ENCODE assay signal across 31 cellular contexts in the genomic region with DNA sequence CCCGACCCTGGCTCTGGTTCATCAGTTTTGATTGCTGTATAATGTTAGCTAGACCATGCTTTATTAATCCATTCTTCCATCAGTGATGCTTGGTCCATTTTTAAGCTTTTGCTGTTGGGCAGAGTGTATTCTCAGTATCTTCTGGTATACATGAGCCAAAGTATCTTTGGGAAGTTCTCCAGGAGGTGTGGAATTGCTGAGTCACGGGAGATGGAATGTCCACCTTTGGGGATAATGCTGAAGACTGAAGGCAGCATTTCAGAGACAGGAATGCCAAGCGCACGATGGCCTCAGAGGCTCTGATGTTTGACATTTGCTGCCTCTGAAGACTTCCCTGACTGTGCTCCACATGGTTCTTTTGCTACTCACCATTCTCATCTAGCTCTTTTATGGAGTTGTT.
A peak's percentile ranks its signal among the peaks of the same experiment; 100 is the strongest.
DNase-seq lines count a peak whose midpoint lies in the region; ATAC-seq and TF ChIP-seq lines count a peak whose summit lies in the region.
"Had no signal": no experiment of that assay in that cellular context is flagged by ENCODE, and none has a peak within 500 bp of the region (broad histone marks: within the 10 kb centered on the region; RNA-seq: fewer than 3 reads in every experiment).

No MANE protein-coding gene starts in this region.

- no peak overlapping the region for H3K56ac ChIP-seq in H9 (ENCODE audit: insufficient read length, low read depth, low read length)

- no peak overlapping the region for H3K9ac ChIP-seq in H9 (ENCODE audit: extremely low read depth, insufficient read length, low read length)

- no peak for TF ChIP-seq CTCF in H9 (conservative IDR thresholded peaks at IDR 0.05)

- H3K14ac ChIP-seq in H9 (ENCODE audit: insufficient read depth, low read length): no peak overlapping the region

- H3K27ac ChIP-seq in H9 (ENCODE audit: insufficient read length, low read depth, low read length): no peak overlapping the region
- H3K27ac ChIP-seq: 22Rv1, body of pancreas, foreskin keratinocyte, heart left ventricle, tibial nerve had no signal

- no peak overlapping the region for H2BK20ac ChIP-seq in H9 (ENCODE audit: low read depth, low read length, poor library complexity, severe bottlenecking)

- no peaks in the 10 kb centered on the region for H3K79me2 ChIP-seq in H9 (ENCODE audit: insufficient read depth, low read length)

- no peak overlapping the region for H3K23ac ChIP-seq in H9 (ENCODE audit: insufficient read length, low read depth, low read length)

- H3K23me2 ChIP-seq in H9 (ENCODE audit: insufficient read length, low read depth, low read length, poor library complexity, severe bottlenecking): no peaks in the 10 kb centered on the region

- intact Hi-C loops in sciatic nerve (cut with DNase I): no loop called here

- no peak overlapping the region for H3K4me2 ChIP-seq in H9 (ENCODE audit: insufficient read depth, insufficient read length, low read length)

- H2BK120ac ChIP-seq in H9 (ENCODE audit: low read depth, low read length, poor library complexity, severe bottlenecking): no peak overlapping the region

- no peaks in the 10 kb centered on the region for H3K79me1 ChIP-seq in H9 (ENCODE audit: insufficient read depth, low read depth, low read length, poor library complexity, severe bottlenecking)

- H3K4me1 Mint-ChIP-seq in activated T-cell treated with anti-CD3 and anti-CD28 coated beads, Interleukin-2, amount 50 U/mL, for 24 hours (ENCODE audit: low read depth): peaks cover 27% of the 10 kb centered on the region
- H3K4me1 Mint-ChIP-seq in activated T-cell treated with anti-CD3 and anti-CD28 coated beads, Interleukin-2, amount 50 U/mL, for 4 hours (ENCODE audit: low read depth): peaks cover 13% of the 10 kb centered on the region
- peaks cover 6 to 21% of the 10 kb centered on the region in 2 experiments for H3K4me1 Mint-ChIP-seq in H9
- H3K4me1 Mint-ChIP-seq: endodermal cell, nephron had no signal

- no peaks in the 10 kb centered on the region for H3K9me3 Mint-ChIP-seq in activated T-cell treated with anti-CD3 and anti-CD28 coated beads, Interleukin-2, amount 50 U/mL, for 24 hours
- peaks cover 12% of the 10 kb centered on the region for H3K9me3 Mint-ChIP-seq in activated T-cell treated with anti-CD3 and anti-CD28 coated beads, Interleukin-2, amount 50 U/mL, for 4 hours
- peaks cover 6 to 11% of the 10 kb centered on the region in 2 experiments; a peak in 3 of 5 replicates for H3K9me3 Mint-ChIP-seq in H9

- no peak overlapping the region for H2BK5ac ChIP-seq in H9 (ENCODE audit: insufficient read length, low read length)

- H3T11ph ChIP-seq in H9 (ENCODE audit: low read length): no peak overlapping the region

- no peak overlapping the region for H2AFZ ChIP-seq in H9 (ENCODE audit: low read length)

- no peak overlapping the region for H3K4ac ChIP-seq in H9 (ENCODE audit: low read depth, low read length)

- DNase-seq in activated T-cell treated with anti-CD3 and anti-CD28 coated beads, Interleukin-2, amount 50 U/mL, for 24 hours: no peak
- no peak for DNase-seq in activated T-cell treated with anti-CD3 and anti-CD28 coated beads, Interleukin-2, amount 50 U/mL, for 4 hours
- peak; percentile 73 for DNase-seq in M059J (ENCODE audit: low read depth)
- DNase-seq in fibroblast of gingiva (ENCODE audit: low read depth): peak; percentile 24
- DNase-seq in sciatic nerve (ENCODE audit: low spot score): no peak
- no peak for DNase-seq in H9
- DNase-seq in GM03348 (ENCODE audit: low spot score): no peak
- DNase-seq: activated CD4-positive, alpha-beta T cell treated with anti-CD3 and anti-CD28 coated beads for 36 hours; activated CD8-positive, alpha-beta T cell treated with anti-CD3 and anti-CD28 coated beads, Interleukin-2, amount 10 ng/mL, durations not matched to agents 7 days and 5 days; body of pancreas; Calu3; cerebellar nuclear complex; dermis blood vessel endothelial cell; DMS79 treated with DMSO at 0.1 percent for 48 hours; endodermal cell; GF-D8; heart left ventricle; left cardiac atrium; mucosa of descending colon; NCI-H1417 treated with DMSO at 0.1 percent for 48 hours; NCI-H2081 treated with DMSO at 0.1 percent for 48 hours; NCI-H226; NCI-H774; stimulated activated CD4-positive, alpha-beta T cell treated with anti-CD3 and anti-CD28 coated beads, Interleukin-4, amount 100 ng/mL, for 24 hours; SW 1271; T-helper 9 cell had no signal

- H3K18ac ChIP-seq in H9 (ENCODE audit: insufficient read length, low read depth, low read length): no peak overlapping the region

- no peak overlapping the region for H4K91ac ChIP-seq in H9 (ENCODE audit: insufficient read length, low read depth, low read length)

- H4K20me1 ChIP-seq in H9 (ENCODE audit: control insufficient read depth, insufficient read depth, insufficient read length): no peaks in the 10 kb centered on the region

- H3K27me3 Mint-ChIP-seq in activated T-cell treated with anti-CD3 and anti-CD28 coated beads, Interleukin-2, amount 50 U/mL, for 24 hours: peaks cover 5% of the 10 kb centered on the region
- H3K27me3 Mint-ChIP-seq in activated T-cell treated with anti-CD3 and anti-CD28 coated beads, Interleukin-2, amount 50 U/mL, for 4 hours (ENCODE audit: low read depth): no peaks in the 10 kb centered on the region
- peaks cover 2% of the 10 kb centered on the region; the same call in 1 of the 2 replicates for H3K27me3 Mint-ChIP-seq in H9 (ENCODE audit: low read depth)

- whole genome bisulfite sequencing in H9 (ENCODE audit: extremely low coverage, insufficient read length, low lambda C conversion rate): no CpG with 5 or more reads among the region's 4 CpGs

- H3K27me3 ChIP-seq in H9 (ENCODE audit: insufficient read depth, low read length): no peaks in the 10 kb centered on the region; the same call in 1 of the 2 replicates
- H3K27me3 ChIP-seq: body of pancreas, foreskin keratinocyte, tibial nerve had no signal

- H3K4me1 ChIP-seq in H9 (ENCODE audit: insufficient read depth, low read length): no peaks in the 10 kb centered on the region
- H3K4me1 ChIP-seq: body of pancreas, heart left ventricle had no signal

- H4K8ac ChIP-seq in H9 (replicated peaks; ENCODE audit: insufficient read length, low read depth, low read length): no peak overlapping the region

- H2BK12ac ChIP-seq in H9 (ENCODE audit: insufficient read length, low read depth, low read length): no peak overlapping the region

- no peak overlapping the region for H2AK5ac ChIP-seq in H9 (ENCODE audit: insufficient read length, low read length)

- no peak overlapping the region for H2BK15ac ChIP-seq in H9 (ENCODE audit: low read depth, low read length)

- peaks cover 4% of the 10 kb centered on the region for H3K9me3 ChIP-seq in H9 (ENCODE audit: control insufficient read depth, low read depth, low read length)
- H3K9me3 ChIP-seq: body of pancreas had no signal

- H3K4me3 Mint-ChIP-seq in activated T-cell treated with anti-CD3 and anti-CD28 coated beads, Interleukin-2, amount 50 U/mL, for 24 hours: no peak overlapping the region
- no peak overlapping the region for H3K4me3 Mint-ChIP-seq in activated T-cell treated with anti-CD3 and anti-CD28 coated beads, Interleukin-2, amount 50 U/mL, for 4 hours
- no peak overlapping the region for H3K4me3 Mint-ChIP-seq in H9
- H3K4me3 Mint-ChIP-seq: activated CD4-positive, alpha-beta T cell treated with anti-CD3 and anti-CD28 coated beads for 36 hours; activated CD8-positive, alpha-beta T cell treated with anti-CD3 and anti-CD28 coated beads, Interleukin-2, amount 10 ng/mL, durations not matched to agents 7 days and 5 days; endodermal cell; nephron had no signal

- H4K5ac ChIP-seq in H9 (ENCODE audit: insufficient read length, low read depth, low read length): no peak overlapping the region

- no peak for ATAC-seq in activated T-cell treated with anti-CD3 and anti-CD28 coated beads, Interleukin-2, amount 50 U/mL, for 4 hours
- ATAC-seq in sciatic nerve (peak; percentile 74), HG02973 (IDR thresholded peaks at IDR 0.05; ENCODE audit: unreplicated experiment) (no peak)
- ATAC-seq: activated CD4-positive, alpha-beta T cell treated with anti-CD3 and anti-CD28 coated beads for 36 hours; activated CD8-positive, alpha-beta T cell treated with anti-CD3 and anti-CD28 coated beads, Interleukin-2, amount 10 ng/mL, durations not matched to agents 7 days and 5 days; body of pancreas; foreskin keratinocyte; heart left ventricle; mucosa of descending colon had no signal

- no peaks in the 10 kb centered on the region for H3K36me3 Mint-ChIP-seq in activated T-cell treated with anti-CD3 and anti-CD28 coated beads, Interleukin-2, amount 50 U/mL, for 24 hours (ENCODE audit: low read depth)
- H3K36me3 Mint-ChIP-seq in activated T-cell treated with anti-CD3 and anti-CD28 coated beads, Interleukin-2, amount 50 U/mL, for 4 hours (ENCODE audit: insufficient read depth): no peaks in the 10 kb centered on the region
- peaks cover 0 to 11% (median 0%) of the 10 kb centered on the region in 3 experiments; a peak in 2 of 7 replicates for H3K36me3 Mint-ChIP-seq in H9 (ENCODE audit: insufficient read depth in 1 of 3, low read depth in 3 of 3)

- H3K27ac Mint-ChIP-seq in activated T-cell treated with anti-CD3 and anti-CD28 coated beads, Interleukin-2, amount 50 U/mL, for 24 hours: peak overlapping the region; percentile 35
- H3K27ac Mint-ChIP-seq in H9: peak overlapping the region in 1 of 3 experiments; percentile 77; a peak in 2 of 7 replicates
- H3K27ac Mint-ChIP-seq: activated CD4-positive, alpha-beta T cell treated with anti-CD3 and anti-CD28 coated beads for 36 hours; activated CD8-positive, alpha-beta T cell treated with anti-CD3 and anti-CD28 coated beads, Interleukin-2, amount 10 ng/mL, durations not matched to agents 7 days and 5 days; endodermal cell; nephron had no signal

Comparison
In these comparisons a context has a peak if more than half of its experiments do, and no peak if none do; other contexts are left out.
1. DNase-seq: peak in M059J (single experiment) and fibroblast of gingiva (single experiment); none in activated T-cell treated with anti-CD3 and anti-CD28 coated beads, Interleukin-2, amount 50 U/mL, for 24 hours (single experiment), activated T-cell treated with anti-CD3 and anti-CD28 coated beads, Interleukin-2, amount 50 U/mL, for 4 hours (single experiment), sciatic nerve (single experiment), H9 (single experiment) and GM03348 (single experiment).